Comparison of ENCODE assay signal across 11 cellular contexts in genomic region chr11:67631853-67632174, GRCh38. TPM values are rescaled to one million over a fixed set of nuclear protein-coding genes. Genes with fewer than 3 reads are reported as not detected.
DNase-seq lines count a peak whose midpoint lies in the region; TF ChIP-seq lines count a peak whose summit lies in the region.
"Had no signal": no experiment of that assay in that cellular context is flagged by ENCODE, and none has a peak within 500 bp of the region (broad histone marks: within the 10 kb centered on the region; RNA-seq: fewer than 3 reads in every experiment).

No MANE protein-coding gene starts in this region.

- TF ChIP-seq CTCF in 22Rv1 (IDR thresholded peaks at IDR 0.05) (no peak), liver (IDR thresholded peaks at IDR 0.05; ENCODE audit: low read depth, low read length, missing input control) (no peak)

- H3K9ac ChIP-seq in NT2/D1 (ENCODE audit: insufficient read length, low read depth) (peak overlapping the region; percentile 83), liver (ENCODE audit: low read depth in 1 of 2, low read length in 2 of 2) (no peak overlapping the region), GM23248 (no peak overlapping the region)

- H3K4me1 ChIP-seq in NT2/D1 (ENCODE audit: insufficient read depth, insufficient read length) (peaks cover 16% of the 10 kb centered on the region), liver (ENCODE audit: control insufficient read depth in 4 of 4, insufficient read depth in 4 of 4, low read length in 3 of 4) (peaks cover 13 to 47% (median 37%) of the 10 kb centered on the region in 4 donors), GM23248 (ENCODE audit: insufficient read depth) (no peaks in the 10 kb centered on the region)

- H3K4me2 ChIP-seq in GM23248 (ENCODE audit: unreplicated experiment): no peak overlapping the region

- in situ Hi-C loops in KBM-7 (cut with MboI; ENCODE audit: low pct_unique_long_range_greater_than_20kb, low sequenced_read_pairs) (no loop called here), GM23248 (cut with MboI) (no loop called here)

- H3K9me3 ChIP-seq in NT2/D1 (ENCODE audit: insufficient read depth, low read length) (no peaks in the 10 kb centered on the region), liver (ENCODE audit: control insufficient read depth in 4 of 4, low read length in 3 of 4) (no peaks in the 10 kb centered on the region), GM23248 (ENCODE audit: low read depth) (no peaks in the 10 kb centered on the region)
- H3K9me3 ChIP-seq: ovary had no signal

- peaks cover 4% of the 10 kb centered on the region for H3K36me3 ChIP-seq in NT2/D1 (ENCODE audit: insufficient read depth, insufficient read length, low read length)
- H3K36me3 ChIP-seq in liver (ENCODE audit: control insufficient read depth in 4 of 4, insufficient read depth in 3 of 4, low read depth in 1 of 4, low read length in 3 of 4): peaks cover 0 to 5% (median 2%) of the 10 kb centered on the region in 4 donors
- no peaks in the 10 kb centered on the region for H3K36me3 ChIP-seq in GM23248 (ENCODE audit: low read depth)
- H3K36me3 ChIP-seq: ovary had no signal

- no peaks in the 10 kb centered on the region for H3K79me2 ChIP-seq in GM23248 (ENCODE audit: insufficient read depth)

- 0 out of 2 replicates have a peak overlapping the region, but pooled peaks have one; percentile 93 for H3K27ac ChIP-seq in 22Rv1
- H3K27ac ChIP-seq in liver (ENCODE audit: low read depth in 1 of 2, low read length in 2 of 2): peak overlapping the region; percentile 50 to 58
- no peak overlapping the region for H3K27ac ChIP-seq in GM23248
- H3K27ac ChIP-seq: ovary had no signal

- 96% methylated on average over 2 of the region's 2 CpGs for WGBS in liver
- whole genome bisulfite sequencing in GM23248 (ENCODE audit: low coverage in 1 of 2, low lambda C conversion rate in 2 of 2, missing lambda C conversion rate in 2 of 2), 2 experiments: 89 to 100% methylated on average over 2 of the region's 2 CpGs

- no peaks in the 10 kb centered on the region for H4K20me1 ChIP-seq in GM23248 (ENCODE audit: insufficient read depth)

- H3K27me3 ChIP-seq in NT2/D1 (ENCODE audit: insufficient read depth, insufficient read length) (no peaks in the 10 kb centered on the region), liver (ENCODE audit: control insufficient read depth in 4 of 4, insufficient read depth in 4 of 4, low read length in 3 of 4) (no peaks in the 10 kb centered on the region), GM23248 (replicated peaks; ENCODE audit: insufficient read depth) (no peaks in the 10 kb centered on the region)
- H3K27me3 ChIP-seq: ovary had no signal

- DNase-seq in NT2/D1 (ENCODE audit: low read depth, low spot score) (no peak), KBM-7 (no peak), GM23248 (no peak), NCI-H2196 (lab: John Stamatoyannopoulos, UW; ENCODE audit: unreplicated experiment) (no peak)
- DNase-seq: NCI-H1092 treated with DMSO at 0.1 percent for 48 hours, NCI-H524 had no signal

- H3K9me2 ChIP-seq in GM23248 (ENCODE audit: insufficient read depth): no peaks in the 10 kb centered on the region

- TF ChIP-seq RAD21 in liver (IDR thresholded peaks at IDR 0.05): no peak

- H2AFZ ChIP-seq in GM23248: no peak overlapping the region

- peak overlapping the region; percentile 53 for H3K4me3 ChIP-seq in NT2/D1 (ENCODE audit: insufficient read length, low read depth)
- no peak overlapping the region for H3K4me3 ChIP-seq in liver (ENCODE audit: low read depth in 1 of 3, low read length in 3 of 3)
- no peak overlapping the region for H3K4me3 ChIP-seq in GM23248
- H3K4me3 ChIP-seq: ovary had no signal

- no peaks in the 10 kb centered on the region for H3F3A ChIP-seq in GM23248 (ENCODE audit: insufficient read depth)

TF ChIP-seq in liver, 16 proteins besides CTCF, POLR2A, EP300 and RAD21:
- TF ChIP-seq ZBTB33 (IDR thresholded peaks at IDR 0.05) (no peak), JUND (IDR thresholded peaks at IDR 0.05) (no peak), HNF4G (IDR thresholded peaks at IDR 0.05) (no peak), MAX (IDR thresholded peaks at IDR 0.05) (no peak)

RNA-seq across cellular contexts. Expression of gene NUDT8, which starts 2.1 kb away (rescaled TPM):
- 10 to 100 TPM; 19.5 to 19.6 TPM for total RNA-seq in liver
- 10 to 100 TPM; 29.3 to 66.9 TPM for polyA plus RNA-seq in liver
- 2.0 and 4.8 TPM in 2 replicates for total RNA-seq in GM23248 (2014; rRNA removed; shearing (Covaris generic))
- 4.1 TPM in 2 replicates for polyA plus RNA-seq in GM23248 (2016; fragmentation: Nextera tagmentation; extraction: Ambion mirVana)

RNA-seq across cellular contexts. Expression of gene TBX10, which starts 7.7 kb away (rescaled TPM):
- not detected for total RNA-seq in liver
- polyA plus RNA-seq in liver: under 1 TPM; 0.12 to 0.43 TPM
- total RNA-seq in GM23248 (2014; rRNA removed; shearing (Covaris generic)): not detected in 2 replicates
- polyA plus RNA-seq in GM23248 (2016; fragmentation: Nextera tagmentation; extraction: Ambion mirVana): not detected in 2 replicates
- total RNA-seq: fibroblast of villous mesenchyme, kidney epithelial cell, ovary had no signal
- polyA plus RNA-seq: ovary had no signal

RNA-seq across cellular contexts. Expression of gene ACY3, which starts 18.7 kb away (rescaled TPM):
- 1 to 10 TPM; 2.7 to 5.8 TPM for total RNA-seq in liver
- polyA plus RNA-seq in liver (10 to 100 TPM in 1 of 2 donors, 1 to 10 TPM in 1; 9.4 to 12.9 TPM), GM23248 (2016; fragmentation: Nextera tagmentation; extraction: Ambion mirVana) (not detected in 2 replicates)
- not detected in 2 replicates for total RNA-seq in GM23248 (2014; rRNA removed; shearing (Covaris generic))
- total RNA-seq: fibroblast of villous mesenchyme had no signal

RNA-seq across cellular contexts. Expression of gene NDUFV1, which starts 25.1 kb away (rescaled TPM):
- total RNA-seq in liver: 100 to 1,000 TPM in 1 of 2 donors, 10 to 100 TPM in 1; 83.6 to 162 TPM
- 100 to 1,000 TPM; 163 to 172 TPM for polyA plus RNA-seq in liver
- total RNA-seq in GM23248 (2014; rRNA removed; shearing (Covaris generic)): 168 and 209 TPM in 2 replicates
- 136 TPM in 2 replicates for polyA plus RNA-seq in GM23248 (2016; fragmentation: Nextera tagmentation; extraction: Ambion mirVana)

RNA-seq across cellular contexts. Expression of gene ALDH3B2, which starts 42.6 kb away (rescaled TPM):
- total RNA-seq in liver: not detected
- polyA plus RNA-seq in liver (not detected), GM23248 (2016; fragmentation: Nextera tagmentation; extraction: Ambion mirVana) (not detected in 2 replicates)
- total RNA-seq in GM23248 (2014; rRNA removed; shearing (Covaris generic)): not detected in 2 replicates
- total RNA-seq: fibroblast of villous mesenchyme had no signal
- polyA plus RNA-seq: ovary had no signal
